8 cellular contexts compared by ENCODE assay signal in the genomic region with DNA sequence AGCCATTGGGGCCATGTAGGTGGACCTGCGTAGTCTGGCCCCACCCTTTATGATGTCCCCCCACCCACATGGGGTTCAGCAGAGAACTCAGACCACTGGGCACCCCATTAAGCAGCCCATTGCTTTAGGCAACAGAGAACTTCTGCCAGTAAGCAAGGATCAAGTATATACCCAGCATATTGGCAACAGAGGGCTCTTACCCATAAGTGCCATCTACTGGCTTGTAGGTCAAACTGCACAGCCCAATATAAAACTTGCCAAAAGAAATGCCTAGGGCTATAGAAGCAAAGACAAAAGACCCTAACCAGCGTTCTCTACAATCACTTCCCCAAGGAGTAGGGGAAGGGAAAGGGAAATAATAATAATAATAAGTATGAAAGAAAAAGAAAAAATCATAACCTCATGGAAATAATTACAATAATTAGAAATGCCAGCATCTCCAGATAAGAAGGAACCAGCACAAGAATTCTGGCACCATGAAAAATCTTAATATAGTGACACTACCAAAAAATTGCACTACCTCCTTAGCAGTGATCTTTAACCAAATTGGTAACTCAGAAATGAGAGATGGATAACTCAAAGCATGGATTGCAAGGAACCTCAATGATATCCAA.
DNase-seq lines count a peak whose midpoint lies in the region; ATAC-seq and TF ChIP-seq lines count a peak whose summit lies in the region.

No MANE protein-coding gene starts in this region.

- H3K36me3 ChIP-seq in adipocyte (ENCODE audit: control insufficient read depth, insufficient read depth, low read length, severe bottlenecking): no peaks in the 10 kb centered on the region

- DNase-seq in GM13976 (ENCODE audit: low spot score) (no peak), adipocyte (ENCODE audit: low read depth) (peak; percentile 40), medulla oblongata (ENCODE audit: extremely low spot score) (peak; percentile 6), natural killer cell (no peak), nucleus accumbens (lab: John Stamatoyannopoulos, UW) (no peak)
- DNase-seq in T-helper 2 cell treated with Interferon-gamma antibody and Interleukin-4, amounts not matched to agents 5 μg/mL and 100 μg/mL, for 36 hours (ENCODE audit: low spot score): no peak

- H3K4me3 ChIP-seq in adipocyte (ENCODE audit: low read length): no peak overlapping the region

- no peaks in the 10 kb centered on the region for H3K4me1 ChIP-seq in adipocyte (ENCODE audit: control insufficient read depth, insufficient read depth, low read length)

- H3K9ac ChIP-seq in adipocyte (ENCODE audit: low read length): no peak overlapping the region

- H3K9me3 ChIP-seq in adipocyte (ENCODE audit: control insufficient read depth, low read length): no peaks in the 10 kb centered on the region

- TF ChIP-seq CTCF in GM13976 (IDR thresholded peaks at IDR 0.05; ENCODE audit: borderline replicate concordance, control extremely low read depth, extremely low read depth, insufficient read depth, missing control alignments) (peak; percentile 53), natural killer cell (IDR thresholded peaks at IDR 0.05) (no peak)

- no peak overlapping the region for H3K27ac Mint-ChIP-seq in T-helper 2 cell treated with Interferon-gamma antibody and Interleukin-4, amounts not matched to agents 5 μg/mL and 100 μg/mL, for 36 hours
- no peak overlapping the region for H3K27ac Mint-ChIP-seq in natural killer cell

- H3K27me3 ChIP-seq in adipocyte (replicated peaks; ENCODE audit: control insufficient read depth, insufficient read depth, low read length): no peaks in the 10 kb centered on the region

- peak; percentile 81 for ATAC-seq in HG02981 (IDR thresholded peaks at IDR 0.05; ENCODE audit: unreplicated experiment)
- ATAC-seq in natural killer cell: no peak
- no peak for ATAC-seq in HG03095 (IDR thresholded peaks at IDR 0.05; ENCODE audit: unreplicated experiment)

- in situ Hi-C loops in GM13976 (cut with MboI; ENCODE audit: low sequenced_read_pairs, unreplicated experiment): loop anchor here (25.0 kb wide), 1 partner anchor 1093 kb away; the partner anchor contains the start of gene FAT4

- no peaks in the 10 kb centered on the region for H3K27me3 Mint-ChIP-seq in T-helper 2 cell treated with Interferon-gamma antibody and Interleukin-4, amounts not matched to agents 5 μg/mL and 100 μg/mL, for 36 hours (ENCODE audit: low read depth)
- no peaks in the 10 kb centered on the region for H3K27me3 Mint-ChIP-seq in natural killer cell (ENCODE audit: low read depth in 2 of 2)

- peaks cover 18% of the 10 kb centered on the region for H3K9me3 Mint-ChIP-seq in T-helper 2 cell treated with Interferon-gamma antibody and Interleukin-4, amounts not matched to agents 5 μg/mL and 100 μg/mL, for 36 hours
- peaks cover 4 to 10% of the 10 kb centered on the region in 2 donors for H3K9me3 Mint-ChIP-seq in natural killer cell

- no peak overlapping the region for H3K4me3 Mint-ChIP-seq in T-helper 2 cell treated with Interferon-gamma antibody and Interleukin-4, amounts not matched to agents 5 μg/mL and 100 μg/mL, for 36 hours
- H3K4me3 Mint-ChIP-seq in natural killer cell: no peak overlapping the region

- H3K36me3 Mint-ChIP-seq in T-helper 2 cell treated with Interferon-gamma antibody and Interleukin-4, amounts not matched to agents 5 μg/mL and 100 μg/mL, for 36 hours (ENCODE audit: low read depth): no peaks in the 10 kb centered on the region
- H3K36me3 Mint-ChIP-seq in natural killer cell: peaks cover 5% of the 10 kb centered on the region

- intact Hi-C loops in natural killer cell (cut with micrococcal nuclease): no loop called here

- H3K4me1 Mint-ChIP-seq in T-helper 2 cell treated with Interferon-gamma antibody and Interleukin-4, amounts not matched to agents 5 μg/mL and 100 μg/mL, for 36 hours (ENCODE audit: low read depth): no peaks in the 10 kb centered on the region
- H3K4me1 Mint-ChIP-seq in natural killer cell: no peaks in the 10 kb centered on the region

Comparison
In these comparisons a context has a peak if more than half of its experiments do, and no peak if none do; other contexts are left out.
1. DNase-seq: peak in adipocyte (single experiment) and medulla oblongata (single experiment); none in GM13976 (single experiment), T-helper 2 cell treated with Interferon-gamma antibody and Interleukin-4, amounts not matched to agents 5 μg/mL and 100 μg/mL, for 36 hours (single experiment), natural killer cell (single experiment) and nucleus accumbens (0 of 56).